ENCODE assay signal across 8 cellular contexts in genomic region chr10:26859241-26860025, GRCh38. TPM values are rescaled to one million over a fixed set of nuclear protein-coding genes. Genes with fewer than 3 reads are reported as not detected.
DNase-seq lines count a peak whose midpoint lies in the region; ATAC-seq and TF ChIP-seq lines count a peak whose summit lies in the region.

No MANE protein-coding gene starts in this region.

- WGBS in upper lobe of left lung, 2 donors, result 1% methylated on average over 14 of the region's 14 CpGs

- H3K27me3 Mint-ChIP-seq in activated naive CD4-positive, alpha-beta T cell treated with anti-CD3 and anti-CD28 coated beads, Interleukin-2, amount 50 U/mL, for 24 hours, result no peaks in the 10 kb centered on the region

- no peak for TF ChIP-seq EP300 in upper lobe of left lung (IDR thresholded peaks at IDR 0.05)

- H3K4me1 ChIP-seq in lower lobe of right lung (peaks cover 48% of the 10 kb centered on the region), upper lobe of left lung (peaks cover 30 to 41% (median 38%) of the 10 kb centered on the region in 4 donors)

- H3K27ac ChIP-seq in lower lobe of right lung, result peak overlapping the region; percentile 98
- H3K27ac ChIP-seq in upper lobe of left lung, result peak overlapping the region; percentile 96 to 98 (median 97)

- TF ChIP-seq POLR2A in upper lobe of left lung (IDR thresholded peaks at IDR 0.05), result no peak

- H3K4me3 ChIP-seq in lower lobe of right lung (peak overlapping the region; percentile 99), upper lobe of left lung (peak overlapping the region; percentile 58 to 92 (median 74))

- no peaks in the 10 kb centered on the region for H3K9me3 Mint-ChIP-seq in activated naive CD4-positive, alpha-beta T cell treated with anti-CD3 and anti-CD28 coated beads, Interleukin-2, amount 50 U/mL, for 24 hours

- intact Hi-C loops in lower lobe of right lung (cut with DNase I), result no loop called here

- H3K36me3 Mint-ChIP-seq in activated naive CD4-positive, alpha-beta T cell treated with anti-CD3 and anti-CD28 coated beads, Interleukin-2, amount 50 U/mL, for 24 hours, result peaks cover 2% of the 10 kb centered on the region

- ATAC-seq in lower lobe of right lung, result no peak
- no peak for ATAC-seq in upper lobe of left lung (ENCODE audit: low FRiP score in 2 of 2)

- H3K9me3 ChIP-seq in lower lobe of right lung, result no peaks in the 10 kb centered on the region
- H3K9me3 ChIP-seq in upper lobe of left lung, result no peaks in the 10 kb centered on the region

- no peak for DNase-seq in activated naive CD4-positive, alpha-beta T cell treated with anti-CD3 and anti-CD28 coated beads, Interleukin-2, amount 50 U/mL, for 16 hours
- DNase-seq in astrocyte of the hippocampus (ENCODE audit: low read depth, low spot score) (peak; percentile 14), lower lobe of right lung (no peak), upper lobe of left lung (no peak), NOMO-1 treated with DMSO at 0.1 percent for 48 hours (lab: John Stamatoyannopoulos, UW; ENCODE audit: unreplicated experiment) (no peak), SHP77 (lab: John Stamatoyannopoulos, UW) (no peak), GM19240 (ENCODE audit: insufficient read length, low spot score) (no peak)

- peak overlapping the region; percentile 94 for H3K4me3 Mint-ChIP-seq in activated naive CD4-positive, alpha-beta T cell treated with anti-CD3 and anti-CD28 coated beads, Interleukin-2, amount 50 U/mL, for 24 hours

- H3K36me3 ChIP-seq in lower lobe of right lung (no peaks in the 10 kb centered on the region), upper lobe of left lung (no peaks in the 10 kb centered on the region)

- H3K27ac Mint-ChIP-seq in activated naive CD4-positive, alpha-beta T cell treated with anti-CD3 and anti-CD28 coated beads, Interleukin-2, amount 50 U/mL, for 24 hours, result peak overlapping the region; percentile 96

- TF ChIP-seq CTCF in lower lobe of right lung (IDR thresholded peaks at IDR 0.05) (no peak), upper lobe of left lung (IDR thresholded peaks at IDR 0.05) (no peak)

- no peaks in the 10 kb centered on the region for H3K27me3 ChIP-seq in lower lobe of right lung (ENCODE audit: low read depth)
- H3K27me3 ChIP-seq in upper lobe of left lung, result no peaks in the 10 kb centered on the region

- H3K4me1 Mint-ChIP-seq in activated naive CD4-positive, alpha-beta T cell treated with anti-CD3 and anti-CD28 coated beads, Interleukin-2, amount 50 U/mL, for 24 hours, result peaks cover 45% of the 10 kb centered on the region

RNA-seq across cellular contexts. Expression of gene ABI1, which starts 1.3 kb away (rescaled TPM):
- total RNA-seq in lower lobe of right lung (65.1 TPM), upper lobe of left lung (10 to 100 TPM; 23.5 to 57.6 (median 48.6) TPM)
